Comparison of ENCODE assay signal across 11 cellular contexts in genomic region chr6:94636780-94637385, GRCh38.
DNase-seq lines count a peak whose midpoint lies in the region; ATAC-seq and TF ChIP-seq lines count a peak whose summit lies in the region.
"Had no signal": no experiment of that assay in that cellular context is flagged by ENCODE, and none has a peak within 500 bp of the region (broad histone marks: within the 10 kb centered on the region; RNA-seq: fewer than 3 reads in every experiment).

No MANE protein-coding gene starts in this region.

- no peak overlapping the region for H3K4me3 Mint-ChIP-seq in naive thymus-derived CD8-positive, alpha-beta T cell
- H3K4me3 Mint-ChIP-seq: T-helper 1 cell treated with Interleukin-12 subunit alpha and Interleukin-12 subunit beta and Interleukin-4 antibody, amounts not matched to agents 30 μg/mL and 1 μg/mL, for 36 hours had no signal

- H3K27me3 Mint-ChIP-seq in naive thymus-derived CD8-positive, alpha-beta T cell, result no peaks in the 10 kb centered on the region

- H4K8ac ChIP-seq in mesenchymal stem cell (ENCODE audit: low read length), result no peak overlapping the region

- no peak for ATAC-seq in GM19395 (IDR thresholded peaks at IDR 0.05; ENCODE audit: unreplicated experiment)
- no peak for ATAC-seq in naive thymus-derived CD8-positive, alpha-beta T cell

- H2AK5ac ChIP-seq in mesenchymal stem cell (ENCODE audit: low read length, severe bottlenecking), result no peak overlapping the region

- CTCF ChIA-PET in GM10248 (lab: Yijun Ruan, JAX), result interaction anchor here (1.0 kb wide), 1 partner anchor 455 kb away, joined by 3 read pairs; no protein-coding TSS in a partner anchor

- H3K9ac ChIP-seq in mesenchymal stem cell (ENCODE audit: low read length), result no peak overlapping the region
- H3K9ac ChIP-seq: parathyroid adenoma had no signal

- WGBS in mesenchymal stem cell, result 0% methylated on average over 1 of the region's 4 CpGs

- POLR2A ChIA-PET in GM10248 (lab: Yijun Ruan, JAX), result no interaction called here
- POLR2A ChIA-PET in naive thymus-derived CD8-positive, alpha-beta T cell (lab: Charles Lee), result no interaction called here

- H4K91ac ChIP-seq in mesenchymal stem cell (ENCODE audit: low read length), result no peak overlapping the region

- H3K79me1 ChIP-seq in mesenchymal stem cell (replicated peaks; ENCODE audit: low read length, poor library complexity, severe bottlenecking), result no peaks in the 10 kb centered on the region

- no peak overlapping the region for H3K14ac ChIP-seq in mesenchymal stem cell (ENCODE audit: low read length in 2 of 2)

- H2BK120ac ChIP-seq in mesenchymal stem cell (ENCODE audit: low read depth, low read length), result no peak overlapping the region

- DNase-seq in GM10248 (ENCODE audit: extremely low spot score), result no peak
- peak; percentile 50 for DNase-seq in NCI-H2227 (lab: John Stamatoyannopoulos, UW; ENCODE audit: unreplicated experiment)
- peak; percentile 13 for DNase-seq in WERI-Rb-1
- peak; percentile 28 for DNase-seq in mesenchymal stem cell
- DNase-seq in T1000 (lab: John Stamatoyannopoulos, UW), result no peak
- no peak for DNase-seq in naive thymus-derived CD8-positive, alpha-beta T cell
- DNase-seq in GM19238 (ENCODE audit: insufficient read length, low spot score), result no peak
- DNase-seq: activated naive CD4-positive, alpha-beta T cell treated with anti-CD3 and anti-CD28 coated beads, Interleukin-2, amount 50 U/mL, for 16 hours had no signal

- no peak overlapping the region for H3K4me3 ChIP-seq in WERI-Rb-1 (ENCODE audit: low read depth, low read length)
- no peak overlapping the region for H3K4me3 ChIP-seq in mesenchymal stem cell (ENCODE audit: insufficient read depth in 1 of 2, low read depth in 1 of 2, low read length in 2 of 2)

- no peak overlapping the region for H2BK15ac ChIP-seq in mesenchymal stem cell (ENCODE audit: low read depth, poor library complexity, severe bottlenecking)

- no peaks in the 10 kb centered on the region for H3K4me1 ChIP-seq in mesenchymal stem cell (ENCODE audit: control insufficient read depth, insufficient read depth, low read depth, low read length)
- H3K4me1 ChIP-seq: parathyroid adenoma had no signal

- H3K23ac ChIP-seq in mesenchymal stem cell (ENCODE audit: low read length in 2 of 2), result no peak overlapping the region

- no peak overlapping the region for H3K27ac ChIP-seq in WERI-Rb-1
- no peak overlapping the region for H3K27ac ChIP-seq in mesenchymal stem cell (ENCODE audit: low read length, poor library complexity, severe bottlenecking)
- H3K27ac ChIP-seq: parathyroid adenoma had no signal

- no peak overlapping the region for H3K4me2 ChIP-seq in mesenchymal stem cell (ENCODE audit: low read length, poor library complexity, severe bottlenecking)

- H3K36me3 ChIP-seq in WERI-Rb-1 (no peaks in the 10 kb centered on the region), mesenchymal stem cell (ENCODE audit: control insufficient read depth in 1 of 2, insufficient read depth in 2 of 2, low read depth in 1 of 2, low read length in 2 of 2) (no peaks in the 10 kb centered on the region)

- TF ChIP-seq CTCF in GM10248 (IDR thresholded peaks at IDR 0.05; ENCODE audit: control extremely low read depth, extremely low read depth, low read depth, missing control alignments), result peak; percentile 0
- peak; percentile 31; the same call in 1 of the 2 replicates for TF ChIP-seq CTCF in WERI-Rb-1 (IDR thresholded peaks at IDR 0.05; ENCODE audit: low read depth, low read length)

- no peak overlapping the region for H2BK12ac ChIP-seq in mesenchymal stem cell (ENCODE audit: low read length in 2 of 2)

- H2AFZ ChIP-seq in mesenchymal stem cell (ENCODE audit: low read depth, low read length), result no peak overlapping the region
- H2AFZ ChIP-seq: parathyroid adenoma had no signal

- no peak overlapping the region for H3K27ac Mint-ChIP-seq in naive thymus-derived CD8-positive, alpha-beta T cell
- H3K27ac Mint-ChIP-seq: T-helper 1 cell treated with Interleukin-12 subunit alpha and Interleukin-12 subunit beta and Interleukin-4 antibody, amounts not matched to agents 30 μg/mL and 1 μg/mL, for 36 hours had no signal

- peaks cover 0 to 6% (median 0%) of the 10 kb centered on the region in 9 donors for H3K9me3 Mint-ChIP-seq in naive thymus-derived CD8-positive, alpha-beta T cell
- H3K9me3 Mint-ChIP-seq: T-helper 1 cell treated with Interleukin-12 subunit alpha and Interleukin-12 subunit beta and Interleukin-4 antibody, amounts not matched to agents 30 μg/mL and 1 μg/mL, for 36 hours had no signal

- H3K27me3 ChIP-seq in WERI-Rb-1 (ENCODE audit: insufficient read depth, low read depth, severe bottlenecking), result no peaks in the 10 kb centered on the region
- no peaks in the 10 kb centered on the region for H3K27me3 ChIP-seq in mesenchymal stem cell (ENCODE audit: control insufficient read depth in 1 of 2, insufficient read depth in 1 of 2, low read length in 2 of 2)

- H3K4me1 Mint-ChIP-seq in naive thymus-derived CD8-positive, alpha-beta T cell, result no peaks in the 10 kb centered on the region

- no peak overlapping the region for H3K18ac ChIP-seq in mesenchymal stem cell (ENCODE audit: low read depth in 1 of 2, low read length in 2 of 2)

- no peak overlapping the region for H3K4ac ChIP-seq in mesenchymal stem cell (ENCODE audit: low read depth in 1 of 2, low read length in 2 of 2)

- H3K9me3 ChIP-seq in WERI-Rb-1 (ENCODE audit: severe bottlenecking) (no peaks in the 10 kb centered on the region), mesenchymal stem cell (ENCODE audit: control insufficient read depth, low read length) (no peaks in the 10 kb centered on the region)

- H3K36me3 Mint-ChIP-seq in naive thymus-derived CD8-positive, alpha-beta T cell, result no peaks in the 10 kb centered on the region

- H2BK5ac ChIP-seq in mesenchymal stem cell (ENCODE audit: low read depth, low read length, poor library complexity, severe bottlenecking), result no peak overlapping the region

Comparison
In these comparisons a context has a peak if more than half of its experiments do, and no peak if none do; other contexts are left out.
1. DNase-seq: peak in NCI-H2227 (single experiment), WERI-Rb-1 (single experiment) and mesenchymal stem cell (single experiment); none in GM10248 (single experiment), T1000 (single experiment), naive thymus-derived CD8-positive, alpha-beta T cell (0 of 10) and GM19238 (single experiment).